17 cellular contexts compared by ENCODE assay signal in genomic region chr6:37761872-37762271, GRCh38. TPM values are rescaled to one million over a fixed set of nuclear protein-coding genes. Genes with fewer than 3 reads are reported as not detected.
DNase-seq lines count a peak whose midpoint lies in the region; ATAC-seq and TF ChIP-seq lines count a peak whose summit lies in the region.
"Had no signal": no experiment of that assay in that cellular context is flagged by ENCODE, and none has a peak within 500 bp of the region (broad histone marks: within the 10 kb centered on the region; RNA-seq: fewer than 3 reads in every experiment).

No MANE protein-coding gene starts in this region.

- CTCF ChIA-PET in Caco-2 (lab: Charles Lee) (interaction anchor here (0.5 to 1.4 kb wide), 3 partner anchors 29 to 1379 kb away, joined by 3 to 9 read pairs (median 3); no protein-coding TSS in a partner anchor), Panc1 (lab: Charles Lee) (interaction anchor here (0.9 kb wide), 1 partner anchor 98 kb away, joined by 5 read pairs; no protein-coding TSS in a partner anchor)

- ATAC-seq in Panc1: peak; percentile 19; the same call in 1 of the 2 replicates
- ATAC-seq in mucosa of descending colon: peak; percentile 38
- ATAC-seq in stimulated activated naive CD8-positive, alpha-beta T cell treated with anti-CD3 and anti-CD28 coated beads, Interleukin-15, amount 100 ng/mL, for 72 hours: no peak
- no peak for ATAC-seq in HG03457 (IDR thresholded peaks at IDR 0.05; ENCODE audit: unreplicated experiment)

- H3K4me3 Mint-ChIP-seq in Caco-2 (ENCODE audit: unreplicated experiment): no peak overlapping the region
- no peak overlapping the region for H3K4me3 Mint-ChIP-seq in osteocyte (ENCODE audit: unreplicated experiment)
- no peak overlapping the region for H3K4me3 Mint-ChIP-seq in stimulated activated naive CD8-positive, alpha-beta T cell treated with anti-CD3 and anti-CD28 coated beads, Interleukin-15, amount 100 ng/mL, for 72 hours
- H3K4me3 Mint-ChIP-seq: CD14-positive monocyte, H9 had no signal

- H3K4me1 Mint-ChIP-seq in Caco-2 (ENCODE audit: low read depth, unreplicated experiment): peaks cover 19% of the 10 kb centered on the region
- peaks cover 26% of the 10 kb centered on the region for H3K4me1 Mint-ChIP-seq in osteocyte (ENCODE audit: unreplicated experiment)
- H3K4me1 Mint-ChIP-seq in stimulated activated naive CD8-positive, alpha-beta T cell treated with anti-CD3 and anti-CD28 coated beads, Interleukin-15, amount 100 ng/mL, for 72 hours: no peaks in the 10 kb centered on the region
- H3K4me1 Mint-ChIP-seq: CD14-positive monocyte had no signal

- H3K27me3 Mint-ChIP-seq in Caco-2 (ENCODE audit: insufficient read depth, unreplicated experiment) (no peaks in the 10 kb centered on the region), osteocyte (ENCODE audit: unreplicated experiment) (peaks cover 5% of the 10 kb centered on the region)
- H3K27me3 Mint-ChIP-seq in stimulated activated naive CD8-positive, alpha-beta T cell treated with anti-CD3 and anti-CD28 coated beads, Interleukin-15, amount 100 ng/mL, for 72 hours: peaks cover 22% of the 10 kb centered on the region

- in situ Hi-C loops in Panc1 (cut with HindIII; ENCODE audit: low pct_unique_long_range_greater_than_20kb, low sequenced_read_pairs): no loop called here

- H3K4me3 ChIP-seq in Caco-2 (ENCODE audit: low read depth, low read length) (no peak overlapping the region), Panc1 (ENCODE audit: low read depth in 2 of 2, low read length in 2 of 2) (no peak overlapping the region), iPS-15b (ENCODE audit: low read depth, low read length) (peak overlapping the region; percentile 7), mucosa of descending colon (no peak overlapping the region)
- H3K4me3 ChIP-seq: Peyer's patch had no signal

- H3K36me3 Mint-ChIP-seq in Caco-2 (ENCODE audit: insufficient read depth, unreplicated experiment) (no peaks in the 10 kb centered on the region), osteocyte (ENCODE audit: unreplicated experiment) (no peaks in the 10 kb centered on the region)
- H3K36me3 Mint-ChIP-seq: CD14-positive monocyte had no signal

- BruUV-seq in Caco-2 (replicated peaks; lab: Mats Ljungman, UMichigan): no TSS peak
- BruUV-seq in Panc1 (replicated peaks; lab: Mats Ljungman, UMichigan): no TSS peak

- TF ChIP-seq CTCF in Caco-2 (IDR thresholded peaks at IDR 0.05; ENCODE audit: insufficient read depth in 1 of 2, low read depth in 1 of 2, low read length in 1 of 2, severe bottlenecking in 1 of 2, unreplicated experiment in 1 of 2): no peak
- no peak for TF ChIP-seq CTCF in Panc1 (IDR thresholded peaks at IDR 0.05)
- TF ChIP-seq CTCF in mucosa of descending colon (IDR thresholded peaks at IDR 0.05): no peak
- no peak for TF ChIP-seq CTCF in osteocyte (IDR thresholded peaks at IDR 0.05)

- intact Hi-C loops in Caco-2 (cut with micrococcal nuclease; ENCODE audit: unreplicated experiment): no loop called here
- intact Hi-C loops in Panc1 (cut with micrococcal nuclease; ENCODE audit: unreplicated experiment): no loop called here
- intact Hi-C loops in mucosa of descending colon (cut with DNase I, micrococcal nuclease): no loop called here

- DNase-seq in Caco-2 (peak; percentile 52 to 59), Panc1 (ENCODE audit: low read depth, low spot score) (no peak), mucosa of descending colon (no peak), osteocyte (ENCODE audit: extremely low spot score, unreplicated experiment) (no peak), D341Med (ENCODE audit: low spot score) (no peak)
- DNase-seq in stimulated activated naive CD8-positive, alpha-beta T cell treated with anti-CD3 and anti-CD28 coated beads, Interleukin-15, amount 100 ng/mL, for 72 hours: no peak
- DNase-seq: DMS 273 treated with DMSO at 0.1 percent for 48 hours, H9, NCI-H1436, NCI-H2029, NCI-H345, NCI-H524 treated with DMSO at 0.1 percent for 48 hours had no signal

- no peaks in the 10 kb centered on the region for H3K9me3 ChIP-seq in Caco-2
- no peaks in the 10 kb centered on the region for H3K9me3 ChIP-seq in Panc1 (ENCODE audit: control insufficient read depth, insufficient read depth, low read depth, low read length)
- no peaks in the 10 kb centered on the region for H3K9me3 ChIP-seq in iPS-15b (ENCODE audit: control insufficient read depth, insufficient read depth, low read length)
- H3K9me3 ChIP-seq in mucosa of descending colon: no peaks in the 10 kb centered on the region
- H3K9me3 ChIP-seq: Peyer's patch had no signal

- no peaks in the 10 kb centered on the region for H3K36me3 ChIP-seq in Caco-2 (ENCODE audit: control insufficient read depth, insufficient read depth, low read length)
- no peaks in the 10 kb centered on the region for H3K36me3 ChIP-seq in Panc1 (ENCODE audit: control insufficient read depth, insufficient read depth, low read length)
- no peaks in the 10 kb centered on the region for H3K36me3 ChIP-seq in iPS-15b (ENCODE audit: control insufficient read depth, insufficient read depth, low read length)
- H3K36me3 ChIP-seq in mucosa of descending colon (ENCODE audit: low read depth): no peaks in the 10 kb centered on the region
- H3K36me3 ChIP-seq: Peyer's patch had no signal

- H3K27me3 ChIP-seq in Caco-2 (replicated peaks; ENCODE audit: control insufficient read depth, insufficient read depth, low read length): no peaks in the 10 kb centered on the region
- H3K27me3 ChIP-seq in Panc1 (ENCODE audit: control insufficient read depth, insufficient read depth, low read length): no peaks in the 10 kb centered on the region
- peaks cover 96% of the 10 kb centered on the region for H3K27me3 ChIP-seq in iPS-15b (ENCODE audit: control insufficient read depth, insufficient read depth, low read length)
- H3K27me3 ChIP-seq: Peyer's patch had no signal

- no peak overlapping the region for H3K27ac ChIP-seq in Panc1 (ENCODE audit: low read length)
- H3K27ac ChIP-seq: 22Rv1, Peyer's patch had no signal

- H3K4me1 ChIP-seq in Caco-2 (peaks cover 28% of the 10 kb centered on the region), Panc1 (ENCODE audit: control insufficient read depth, insufficient read depth, low read length) (no peaks in the 10 kb centered on the region), iPS-15b (ENCODE audit: control insufficient read depth, insufficient read depth, low read length) (no peaks in the 10 kb centered on the region), mucosa of descending colon (ENCODE audit: low read depth) (no peaks in the 10 kb centered on the region)
- H3K4me1 ChIP-seq: Peyer's patch had no signal

- H3K9me3 Mint-ChIP-seq in Caco-2 (ENCODE audit: unreplicated experiment) (no peaks in the 10 kb centered on the region), osteocyte (ENCODE audit: unreplicated experiment) (no peaks in the 10 kb centered on the region)
- no peaks in the 10 kb centered on the region for H3K9me3 Mint-ChIP-seq in stimulated activated naive CD8-positive, alpha-beta T cell treated with anti-CD3 and anti-CD28 coated beads, Interleukin-15, amount 100 ng/mL, for 72 hours
- H3K9me3 Mint-ChIP-seq: H9 had no signal

- H3K27ac Mint-ChIP-seq in Caco-2 (ENCODE audit: unreplicated experiment) (no peak overlapping the region), osteocyte (ENCODE audit: unreplicated experiment) (no peak overlapping the region)
- H3K27ac Mint-ChIP-seq in stimulated activated naive CD8-positive, alpha-beta T cell treated with anti-CD3 and anti-CD28 coated beads, Interleukin-15, amount 100 ng/mL, for 72 hours: no peak overlapping the region
- H3K27ac Mint-ChIP-seq: H9 had no signal

- POLR2A ChIA-PET in Caco-2 (lab: Charles Lee): interaction anchor here (0.6 to 0.9 kb wide), 2 partner anchors 61 to 410 kb away, joined by 3 read pairs; no protein-coding TSS in a partner anchor
- POLR2A ChIA-PET in Panc1 (lab: Charles Lee): interaction anchor here (0.5 kb wide), 1 partner anchor 941 kb away, joined by 7 read pairs; no protein-coding TSS in a partner anchor

- H3K9ac ChIP-seq in iPS-15b (ENCODE audit: low read depth, low read length): no peak overlapping the region

RNA-seq across cellular contexts. Expression of gene ZFAND3, which starts 57.7 kb away (rescaled TPM):
- total RNA-seq in Caco-2 (2022): 91.1 and 107 TPM in 2 replicates
- 95.9 TPM for total RNA-seq in Panc1 (2021; ENCODE audit: unreplicated experiment)
- polyA plus RNA-seq in Panc1 (2012; ENCODE audit: insufficient read length): 86.1 TPM
- 10 to 100 TPM; 63.9 to 84.0 (median 82.2) TPM for total RNA-seq in mucosa of descending colon
- total RNA-seq in osteocyte: 84.4 and 89.8 TPM in 2 replicates

Comparison
In these comparisons a context has a peak if more than half of its experiments do, and no peak if none do; other contexts are left out.
1. DNase-seq: peak in Caco-2 (2 of 2); none in Panc1 (single experiment), mucosa of descending colon (0 of 3), osteocyte (single experiment), D341Med (single experiment) and stimulated activated naive CD8-positive, alpha-beta T cell treated with anti-CD3 and anti-CD28 coated beads, Interleukin-15, amount 100 ng/mL, for 72 hours (0 of 2).
2. ATAC-seq: peak in Panc1 (single experiment) and mucosa of descending colon (single experiment); none in stimulated activated naive CD8-positive, alpha-beta T cell treated with anti-CD3 and anti-CD28 coated beads, Interleukin-15, amount 100 ng/mL, for 72 hours (single experiment) and HG03457 (single experiment).